20 cellular contexts compared by ENCODE assay signal in the genomic region with DNA sequence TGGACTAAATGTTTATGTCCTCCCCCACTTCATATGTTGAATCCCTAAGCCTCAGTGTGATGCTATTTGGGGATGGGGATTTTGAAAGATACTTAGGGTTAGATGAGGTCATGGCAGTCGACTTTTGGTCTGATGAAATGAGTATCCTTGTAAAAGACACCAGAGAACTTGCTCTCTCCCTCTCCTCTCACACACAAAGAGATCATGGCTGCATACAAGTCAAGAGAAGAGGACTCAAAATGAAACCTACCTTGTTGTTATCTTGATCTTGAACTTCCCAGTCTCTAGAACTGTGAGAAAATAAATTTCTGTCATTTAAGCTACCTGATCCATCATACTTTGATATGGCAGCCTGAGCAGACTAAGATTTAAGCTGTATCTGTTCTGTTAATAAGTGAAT.
"Had no signal": no experiment of that assay in that cellular context is flagged by ENCODE, and none has a peak within 500 bp of the region (broad histone marks: within the 10 kb centered on the region; RNA-seq: fewer than 3 reads in every experiment).

No MANE protein-coding gene starts in this region.

- H3K27me3 ChIP-seq: adrenal gland, esophagus squamous epithelium, foreskin keratinocyte, heart left ventricle, spleen had no signal

- H3K9me3 ChIP-seq: adrenal gland, esophagus squamous epithelium, heart left ventricle, left ventricle myocardium inferior, psoas muscle, spleen had no signal

- FAIRE-seq: colon had no signal

- ATAC-seq: foreskin keratinocyte; heart left ventricle; natural killer cell treated with Interleukin-12 subunit alpha and Interleukin-12 subunit beta and Interleukin-15 and Interleukin-18, amount 100 ng/mL, for 72 hours; psoas muscle; sciatic nerve; stimulated activated naive B cell treated with anti-CD40 and anti-IgM and Interleukin-4, amounts not matched to agents 10 μg/mL and 1 μg/mL and 100 μg/mL, for 72 hours had no signal

- H3K4me3 ChIP-seq: adrenal gland, esophagus squamous epithelium, heart left ventricle, left ventricle myocardium inferior, psoas muscle, spleen had no signal

- H3K36me3 ChIP-seq: adrenal gland, esophagus squamous epithelium, heart left ventricle, left ventricle myocardium inferior, spleen had no signal

- DNase-seq: activated CD4-positive, alpha-beta T cell treated with anti-CD3 and anti-CD28 coated beads, Interleukin-2, amount 50 U/mL, for 1 hour; activated CD4-positive, CD25-positive, alpha-beta regulatory T cell; activated naive CD4-positive, alpha-beta T cell treated with anti-CD3 and anti-CD28 coated beads, Interleukin-2, amount 50 U/mL, for 16 hours; adrenal gland; esophagus squamous epithelium; foreskin keratinocyte; heart left ventricle; islet precursor cell; left ventricle myocardium inferior; mesenchymal stem cell; nucleus accumbens; psoas muscle; spleen; stimulated activated CD4-positive, alpha-beta T cell treated with anti-CD3 and anti-CD28 coated beads, Interleukin-1b, Interleukin-23, amount 100 ng/mL, for 48 hours; stimulated activated naive B cell treated with anti-CD40 and anti-IgM and Interleukin-4, amounts not matched to agents 10 μg/mL and 1 μg/mL and 100 μg/mL, for 72 hours; substantia nigra; trophoblast cell had no signal

- H3K27ac ChIP-seq: adrenal gland, esophagus squamous epithelium, foreskin keratinocyte, heart left ventricle, left ventricle myocardium inferior, psoas muscle, spleen had no signal

- H3K4me1 ChIP-seq: adrenal gland, esophagus squamous epithelium, foreskin keratinocyte, heart left ventricle, left ventricle myocardium inferior, psoas muscle, spleen had no signal
